30 cellular contexts compared by ENCODE assay signal in the genomic region with DNA sequence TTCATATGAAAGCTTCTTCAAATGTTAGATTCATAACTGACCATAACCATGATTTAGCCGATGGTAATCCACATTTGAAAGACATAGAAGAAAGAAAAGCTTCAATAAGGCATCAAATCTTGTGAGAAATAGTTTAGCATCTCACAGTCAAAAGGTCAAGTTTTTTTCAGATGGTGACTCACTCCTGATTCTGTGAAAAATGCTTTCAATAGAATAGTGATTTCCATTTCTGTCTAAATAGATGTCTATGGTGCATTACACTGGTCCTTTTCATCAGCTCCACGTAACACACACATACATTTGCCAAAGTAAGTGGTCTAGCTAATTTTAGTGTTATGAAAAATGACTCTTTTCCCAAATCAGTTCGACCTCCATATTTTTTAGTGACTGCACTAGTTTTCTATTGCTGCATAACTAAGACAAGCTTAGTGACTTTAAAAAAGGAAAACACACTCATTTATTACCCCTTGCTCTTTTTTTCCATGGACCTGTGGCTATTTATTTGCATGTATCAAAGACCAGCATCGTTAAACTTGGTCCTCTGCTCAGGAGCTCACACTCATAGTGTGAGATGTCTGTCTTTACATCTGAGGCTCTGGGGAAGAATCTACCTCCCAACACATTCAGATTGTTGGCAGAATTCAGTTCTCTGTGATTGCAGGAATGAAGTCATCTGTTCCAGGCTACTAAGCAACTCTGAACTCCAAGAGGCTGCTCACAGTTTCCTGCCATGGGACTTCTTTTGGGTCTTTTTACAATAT.
A peak's percentile ranks its signal among the peaks of the same experiment; 100 is the strongest.
DNase-seq lines count a peak whose midpoint lies in the region; ATAC-seq, FAIRE-seq and TF ChIP-seq lines count a peak whose summit lies in the region.
"Had no signal": no experiment of that assay in that cellular context is flagged by ENCODE, and none has a peak within 500 bp of the region (broad histone marks: within the 10 kb centered on the region; RNA-seq: fewer than 3 reads in every experiment).

No MANE protein-coding gene starts in this region.

- POLR2A ChIA-PET in SK-N-SH (lab: Yijun Ruan, JAX): no interaction called here

- in situ Hi-C loops in brain microvascular endothelial cell (cut with HindIII; ENCODE audit: low pct_ligation_motif_present, low sequenced_read_pairs): no loop called here

- H3K9me3 ChIP-seq in SK-N-SH: no peaks in the 10 kb centered on the region
- H3K9me3 ChIP-seq: ascending aorta, esophagus muscularis mucosa, prostate gland, SJSA1, transverse colon had no signal

- peak; percentile 8 for DNase-seq in brain microvascular endothelial cell
- peak; percentile 6 for DNase-seq in renal cortical epithelial cell (ENCODE audit: low read depth)
- no peak for DNase-seq in foreskin keratinocyte
- no peak for DNase-seq in SK-N-SH
- no peak for DNase-seq in GM12892 (ENCODE audit: insufficient read length)
- DNase-seq: activated CD4-positive, alpha-beta T cell treated with anti-CD3 and anti-CD28 coated beads for 48 hours; activated effector memory CD4-positive, alpha-beta T cell treated with Interleukin-2 at 50 U/mL for 16 hours; activated naive CD8-positive, alpha-beta T cell treated with anti-CD3 and anti-CD28 coated beads, Interleukin-2, amount 10 ng/mL, durations not matched to agents 7 days and 5 days; activated T-cell treated with anti-CD3 and anti-CD28 coated beads for 4 hours; CD4-positive, alpha-beta memory T cell; dorsolateral prefrontal cortex; GOT3; heart right ventricle; IMR-90; kidney; naive B cell; NCI-H446; NCI-H748 treated with DMSO at 0.1 percent for 48 hours; occipital lobe; stimulated activated CD4-positive, alpha-beta T cell treated with anti-CD3 and anti-CD28 coated beads, Interleukin-4, amount 100 ng/mL, for 24 hours; T-cell; transverse colon had no signal

- TF ChIP-seq EP300 in SK-N-SH (IDR thresholded peaks at IDR 0.05; ENCODE audit: borderline replicate concordance in 1 of 2, low read depth in 1 of 2, low read length in 1 of 2): no peak

- no peak overlapping the region for H3K4me2 ChIP-seq in SK-N-SH

- no peak for FAIRE-seq in GM12892 (lab: Jason Lieb, UNC)
- FAIRE-seq: endometrium, kidney had no signal

- H3K27ac ChIP-seq in brain microvascular endothelial cell: no peak overlapping the region
- no peak overlapping the region for H3K27ac ChIP-seq in foreskin keratinocyte
- H3K27ac ChIP-seq in SK-N-SH (ENCODE audit: low read depth in 2 of 2, low read length in 1 of 2): no peak overlapping the region
- H3K27ac ChIP-seq: ascending aorta, dorsolateral prefrontal cortex, esophagus muscularis mucosa, heart right ventricle, prostate gland, SJSA1, transverse colon had no signal

- H3K36me3 ChIP-seq in brain microvascular endothelial cell (replicated peaks) (no peaks in the 10 kb centered on the region), SK-N-SH (replicated peaks in 1 of 2; ENCODE audit: control insufficient read depth in 1 of 2, insufficient read depth in 2 of 2, low read length in 1 of 2) (no peaks in the 10 kb centered on the region)
- H3K36me3 ChIP-seq: ascending aorta, esophagus muscularis mucosa, heart right ventricle, prostate gland, SJSA1, transverse colon had no signal

- H3K4me3 ChIP-seq in brain microvascular endothelial cell (ENCODE audit: low read depth, low read length): no peak overlapping the region
- no peak overlapping the region for H3K4me3 ChIP-seq in SK-N-SH (ENCODE audit: low read depth in 2 of 2, low read length in 1 of 2)
- H3K4me3 ChIP-seq: ascending aorta, dorsolateral prefrontal cortex, esophagus muscularis mucosa, heart right ventricle, prostate gland, SJSA1, transverse colon had no signal

- no peak overlapping the region for H2AFZ ChIP-seq in SK-N-SH (ENCODE audit: low read depth)

- TF ChIP-seq CTCF in brain microvascular endothelial cell (IDR thresholded peaks at IDR 0.05; ENCODE audit: low read depth, low read length, missing control alignments) (no peak), foreskin keratinocyte (conservative IDR thresholded peaks at IDR 0.05) (no peak), SK-N-SH (IDR thresholded peaks at IDR 0.05) (no peak)

- H3K4me1 ChIP-seq in foreskin keratinocyte: no peaks in the 10 kb centered on the region
- no peaks in the 10 kb centered on the region for H3K4me1 ChIP-seq in SK-N-SH (ENCODE audit: control insufficient read depth in 1 of 2, insufficient read depth in 2 of 2, low read depth in 1 of 2, low read length in 1 of 2)
- H3K4me1 ChIP-seq: ascending aorta, esophagus muscularis mucosa, heart right ventricle, prostate gland, SJSA1, transverse colon had no signal

- ATAC-seq in GM18868 (IDR thresholded peaks at IDR 0.05; ENCODE audit: unreplicated experiment): peak; percentile 69
- peak; percentile 49 for ATAC-seq in HG03565 (IDR thresholded peaks at IDR 0.05; ENCODE audit: unreplicated experiment)
- no peak for ATAC-seq in foreskin keratinocyte
- no peak for ATAC-seq in GM19328 (IDR thresholded peaks at IDR 0.05; ENCODE audit: unreplicated experiment)
- ATAC-seq: heart right ventricle, T-cell had no signal

- CTCF ChIA-PET in SK-N-SH (lab: Yijun Ruan, JAX): interaction anchor here (1.1 kb wide), 1 partner anchor 9 kb away, joined by 3 read pairs; no protein-coding TSS in a partner anchor

- H3K9me2 ChIP-seq in SK-N-SH: no peaks in the 10 kb centered on the region

- H3K79me2 ChIP-seq in SK-N-SH (ENCODE audit: insufficient read depth): no peaks in the 10 kb centered on the region

- 7% methylated on average over 4 of the region's 4 CpGs for WGBS in SK-N-SH (ENCODE audit: low lambda C conversion rate)

- TF ChIP-seq POLR2A in GM12892 (IDR thresholded peaks at IDR 0.05; ENCODE audit: low read depth, low read length): no peak

- H3F3A ChIP-seq in SK-N-SH (replicated peaks; ENCODE audit: insufficient read depth): no peaks in the 10 kb centered on the region

- no peak for TF ChIP-seq RAD21 in SK-N-SH (IDR thresholded peaks at IDR 0.05; ENCODE audit: low read length)

- no peaks in the 10 kb centered on the region for H3K27me3 ChIP-seq in brain microvascular endothelial cell (replicated peaks)
- no peaks in the 10 kb centered on the region for H3K27me3 ChIP-seq in foreskin keratinocyte
- H3K27me3 ChIP-seq in SK-N-SH (ENCODE audit: insufficient read depth): no peaks in the 10 kb centered on the region
- H3K27me3 ChIP-seq: ascending aorta, dorsolateral prefrontal cortex, esophagus muscularis mucosa, heart right ventricle, SJSA1, transverse colon had no signal

- no peak overlapping the region for H3K9ac ChIP-seq in SK-N-SH

- no peaks in the 10 kb centered on the region for H4K20me1 ChIP-seq in SK-N-SH (ENCODE audit: insufficient read depth)

TF ChIP-seq in SK-N-SH, 30 proteins besides CTCF, POLR2A, EP300 and RAD21 (continues in another document):
- no peak for TF ChIP-seq JUND (IDR thresholded peaks at IDR 0.05)
- TF ChIP-seq, protein P1, sequence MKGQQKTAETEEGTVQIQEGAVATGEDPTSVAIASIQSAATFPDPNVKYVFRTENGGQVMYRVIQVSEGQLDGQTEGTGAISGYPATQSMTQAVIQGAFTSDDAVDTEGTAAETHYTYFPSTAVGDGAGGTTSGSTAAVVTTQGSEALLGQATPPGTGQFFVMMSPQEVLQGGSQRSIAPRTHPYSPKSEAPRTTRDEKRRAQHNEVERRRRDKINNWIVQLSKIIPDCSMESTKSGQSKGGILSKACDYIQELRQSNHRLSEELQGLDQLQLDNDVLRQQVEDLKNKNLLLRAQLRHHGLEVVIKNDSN (IDR thresholded peaks at IDR 0.05; ENCODE audit: borderline replicate concordance, low read depth): no peak
- TF ChIP-seq CHD2 (IDR thresholded peaks at IDR 0.05; ENCODE audit: low read length, partially characterized antibody): no peak
- no peak for TF ChIP-seq TEAD4 (IDR thresholded peaks at IDR 0.05; ENCODE audit: borderline replicate concordance, insufficient read depth)
- no peak for TF ChIP-seq FOXJ3 (CRISPR knock-in tag; IDR thresholded peaks at IDR 0.05)
- TF ChIP-seq GATA2 (CRISPR knock-in tag; IDR thresholded peaks at IDR 0.05): no peak
- TF ChIP-seq, protein P2, sequence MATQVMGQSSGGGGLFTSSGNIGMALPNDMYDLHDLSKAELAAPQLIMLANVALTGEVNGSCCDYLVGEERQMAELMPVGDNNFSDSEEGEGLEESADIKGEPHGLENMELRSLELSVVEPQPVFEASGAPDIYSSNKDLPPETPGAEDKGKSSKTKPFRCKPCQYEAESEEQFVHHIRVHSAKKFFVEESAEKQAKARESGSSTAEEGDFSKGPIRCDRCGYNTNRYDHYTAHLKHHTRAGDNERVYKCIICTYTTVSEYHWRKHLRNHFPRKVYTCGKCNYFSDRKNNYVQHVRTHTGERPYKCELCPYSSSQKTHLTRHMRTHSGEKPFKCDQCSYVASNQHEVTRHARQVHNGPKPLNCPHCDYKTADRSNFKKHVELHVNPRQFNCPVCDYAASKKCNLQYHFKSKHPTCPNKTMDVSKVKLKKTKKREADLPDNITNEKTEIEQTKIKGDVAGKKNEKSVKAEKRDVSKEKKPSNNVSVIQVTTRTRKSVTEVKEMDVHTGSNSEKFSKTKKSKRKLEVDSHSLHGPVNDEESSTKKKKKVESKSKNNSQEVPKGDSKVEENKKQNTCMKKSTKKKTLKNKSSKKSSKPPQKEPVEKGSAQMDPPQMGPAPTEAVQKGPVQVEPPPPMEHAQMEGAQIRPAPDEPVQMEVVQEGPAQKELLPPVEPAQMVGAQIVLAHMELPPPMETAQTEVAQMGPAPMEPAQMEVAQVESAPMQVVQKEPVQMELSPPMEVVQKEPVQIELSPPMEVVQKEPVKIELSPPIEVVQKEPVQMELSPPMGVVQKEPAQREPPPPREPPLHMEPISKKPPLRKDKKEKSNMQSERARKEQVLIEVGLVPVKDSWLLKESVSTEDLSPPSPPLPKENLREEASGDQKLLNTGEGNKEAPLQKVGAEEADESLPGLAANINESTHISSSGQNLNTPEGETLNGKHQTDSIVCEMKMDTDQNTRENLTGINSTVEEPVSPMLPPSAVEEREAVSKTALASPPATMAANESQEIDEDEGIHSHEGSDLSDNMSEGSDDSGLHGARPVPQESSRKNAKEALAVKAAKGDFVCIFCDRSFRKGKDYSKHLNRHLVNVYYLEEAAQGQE (IDR thresholded peaks at IDR 0.05; ENCODE audit: low read depth, low read length): no peak
- no peak for TF ChIP-seq POLR2AphosphoS5 (IDR thresholded peaks at IDR 0.05; ENCODE audit: low read depth, low read length)
- no peak for TF ChIP-seq RFX5 (IDR thresholded peaks at IDR 0.05; ENCODE audit: low read length)
- TF ChIP-seq GABPA (IDR thresholded peaks at IDR 0.05; ENCODE audit: low read depth): no peak
- TF ChIP-seq MXI1 (IDR thresholded peaks at IDR 0.05; ENCODE audit: low read depth, low read length): no peak
- TF ChIP-seq, protein P3, sequence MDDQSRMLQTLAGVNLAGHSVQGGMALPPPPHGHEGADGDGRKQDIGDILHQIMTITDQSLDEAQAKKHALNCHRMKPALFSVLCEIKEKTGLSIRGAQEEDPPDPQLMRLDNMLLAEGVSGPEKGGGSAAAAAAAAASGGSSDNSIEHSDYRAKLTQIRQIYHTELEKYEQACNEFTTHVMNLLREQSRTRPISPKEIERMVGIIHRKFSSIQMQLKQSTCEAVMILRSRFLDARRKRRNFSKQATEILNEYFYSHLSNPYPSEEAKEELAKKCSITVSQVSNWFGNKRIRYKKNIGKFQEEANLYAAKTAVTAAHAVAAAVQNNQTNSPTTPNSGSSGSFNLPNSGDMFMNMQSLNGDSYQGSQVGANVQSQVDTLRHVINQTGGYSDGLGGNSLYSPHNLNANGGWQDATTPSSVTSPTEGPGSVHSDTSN (IDR thresholded peaks at IDR 0.05): no peak

Comparison
In these comparisons a context has a peak if more than half of its experiments do, and no peak if none do; other contexts are left out.
1. ATAC-seq: peak in GM18868 (single experiment) and HG03565 (single experiment); none in foreskin keratinocyte (single experiment) and GM19328 (single experiment).
2. DNase-seq: peak in brain microvascular endothelial cell (single experiment) and renal cortical epithelial cell (single experiment); none in foreskin keratinocyte (0 of 2), SK-N-SH (single experiment) and GM12892 (single experiment).